ENCODE assay signal across 24 cellular contexts in genomic region chr1:4132525-4133308, GRCh38.
DNase-seq lines count a peak whose midpoint lies in the region; ATAC-seq and TF ChIP-seq lines count a peak whose summit lies in the region.
"Had no signal": no experiment of that assay in that cellular context is flagged by ENCODE, and none has a peak within 500 bp of the region (broad histone marks: within the 10 kb centered on the region; RNA-seq: fewer than 3 reads in every experiment).

No MANE protein-coding gene starts in this region.

- peak overlapping the region; percentile 13 for H2BK120ac ChIP-seq in neuronal stem cell (ENCODE audit: low read depth, low read length)

- H2AK5ac ChIP-seq in neuronal stem cell (ENCODE audit: low read depth, low read length) = peak overlapping the region; percentile 72

- peak overlapping the region; percentile 66 for H2AFZ ChIP-seq in neuronal stem cell (ENCODE audit: low read length)
- H2AFZ ChIP-seq: GM23248 had no signal

- WGBS in neuronal stem cell (ENCODE audit: extremely low coverage in 2 of 2, insufficient read length in 2 of 2, insufficient replicate concordance in 1 of 2), 2 donors = no CpG with 5 or more reads among the region's 47 CpGs
- 71 to 80% methylated on average over 37 to 45 of the region's 47 CpGs for WGBS in body of pancreas, 2 donors

- peaks cover 0 to 6% of the 10 kb centered on the region in 2 donors for H3K4me1 ChIP-seq in neuronal stem cell (ENCODE audit: control insufficient read depth in 2 of 2, insufficient read depth in 1 of 2, low read depth in 1 of 2, low read length in 2 of 2)
- no peaks in the 10 kb centered on the region for H3K4me1 ChIP-seq in body of pancreas
- no peaks in the 10 kb centered on the region for H3K4me1 ChIP-seq in left ventricle myocardium inferior
- H3K4me1 ChIP-seq: SJCRH30 had no signal

- H3K9me3 ChIP-seq in neuronal stem cell (replicated peaks in 1 of 2; ENCODE audit: control insufficient read depth in 2 of 2, insufficient read depth in 1 of 2, low read depth in 1 of 2, low read length in 2 of 2) = peaks cover 0 to 3% of the 10 kb centered on the region in 2 donors
- no peaks in the 10 kb centered on the region for H3K9me3 ChIP-seq in body of pancreas
- no peaks in the 10 kb centered on the region for H3K9me3 ChIP-seq in left ventricle myocardium inferior (replicated peaks)
- H3K9me3 ChIP-seq: MG63 had no signal

- no peak overlapping the region for H3K4ac ChIP-seq in neuronal stem cell (ENCODE audit: low read length)

- DNase-seq in H7 = peak; percentile 61
- DNase-seq in left kidney (ENCODE audit: low read depth, low spot score) = peak; percentile 61
- no peak for DNase-seq in neuronal stem cell (ENCODE audit: low spot score)
- DNase-seq in type B pancreatic cell (ENCODE audit: extremely low spot score, unreplicated experiment) = no peak
- no peak for DNase-seq in SW480 (ENCODE audit: low spot score)
- DNase-seq in body of pancreas = no peak
- DNase-seq in left ventricle myocardium inferior = no peak
- DNase-seq: Calu3, DMS79 treated with DMSO at 0.1 percent for 48 hours, GM23248, IMR-90, KG1, MG63, NCI-H1105 treated with DMSO at 0.1 percent for 48 hours, NCI-H146, NCI-H2029, NCI-H446, NCI-H524 treated with DMSO at 0.1 percent for 48 hours, NCI-H774, PC-3, SJCRH30 had no signal

- H3K4me3 Mint-ChIP-seq in type B pancreatic cell = peak overlapping the region; percentile 34

- H3K36me3 ChIP-seq in H7 (replicated peaks; ENCODE audit: control insufficient read depth, insufficient read depth, low read length) (no peaks in the 10 kb centered on the region), neuronal stem cell (replicated peaks in 1 of 2; ENCODE audit: control insufficient read depth in 2 of 2, insufficient read depth in 2 of 2, low read length in 2 of 2) (no peaks in the 10 kb centered on the region), body of pancreas (replicated peaks in 1 of 2; ENCODE audit: insufficient read depth in 1 of 2, low read depth in 2 of 2) (no peaks in the 10 kb centered on the region), left ventricle myocardium inferior (no peaks in the 10 kb centered on the region)
- H3K36me3 ChIP-seq: MG63, SJCRH30 had no signal

- H2BK5ac ChIP-seq in neuronal stem cell (ENCODE audit: low read length) = no peak overlapping the region

- no peak overlapping the region for H3K9ac ChIP-seq in neuronal stem cell (ENCODE audit: low read depth, low read length, poor library complexity)
- H3K9ac ChIP-seq: GM23248 had no signal

- no peaks in the 10 kb centered on the region for H3K36me3 Mint-ChIP-seq in type B pancreatic cell

- TF ChIP-seq CTCF in type B pancreatic cell (conservative IDR thresholded peaks at IDR 0.05) (no peak), body of pancreas (IDR thresholded peaks at IDR 0.05) (no peak), left ventricle myocardium inferior (IDR thresholded peaks at IDR 0.05; ENCODE audit: borderline replicate concordance) (no peak)

- H3K4me3 ChIP-seq in H7 (ENCODE audit: insufficient read depth, low read depth, low read length) (peak overlapping the region; percentile 27; the same call in 1 of the 2 replicates), neuronal stem cell (ENCODE audit: low read length in 2 of 2) (no peak overlapping the region), body of pancreas (no peak overlapping the region), left ventricle myocardium inferior (no peak overlapping the region)
- H3K4me3 ChIP-seq: GM23248, MG63, SJCRH30 had no signal

- no peak overlapping the region for H4K8ac ChIP-seq in neuronal stem cell (ENCODE audit: low read depth, low read length)

- H3K9me3 Mint-ChIP-seq in type B pancreatic cell = no peaks in the 10 kb centered on the region

- no peak overlapping the region for H3K27ac ChIP-seq in neuronal stem cell (replicated peaks; ENCODE audit: low read length)
- no peak overlapping the region for H3K27ac ChIP-seq in body of pancreas
- H3K27ac ChIP-seq in left ventricle myocardium inferior (replicated peaks) = no peak overlapping the region
- H3K27ac ChIP-seq: GM23248, SJCRH30 had no signal

- no peak overlapping the region for H4K91ac ChIP-seq in neuronal stem cell (ENCODE audit: low read depth, low read length, poor library complexity)

- H3K79me1 ChIP-seq in neuronal stem cell (ENCODE audit: low read depth, low read length) = no peaks in the 10 kb centered on the region

- no peak overlapping the region for H3K4me2 ChIP-seq in neuronal stem cell (ENCODE audit: insufficient read depth, low read length, poor library complexity, severe bottlenecking)

- no peak overlapping the region for H3K23ac ChIP-seq in neuronal stem cell (ENCODE audit: low read depth, low read length, poor library complexity)

- peaks cover 1% of the 10 kb centered on the region for H3K4me1 Mint-ChIP-seq in type B pancreatic cell (ENCODE audit: unreplicated experiment)

- intact Hi-C loops in body of pancreas (cut with DNase I) = no loop called here
- intact Hi-C loops in left ventricle myocardium inferior (cut with micrococcal nuclease) = no loop called here

- H3K27me3 ChIP-seq in H7 (ENCODE audit: control insufficient read depth, insufficient read depth, low read length) (no peaks in the 10 kb centered on the region; the same call in 1 of the 2 replicates), neuronal stem cell (ENCODE audit: control insufficient read depth in 3 of 3, insufficient read depth in 3 of 3, low read depth in 1 of 3, low read length in 3 of 3) (peaks cover 0 to 12% (median 0%) of the 10 kb centered on the region in 3 experiments), body of pancreas (no peaks in the 10 kb centered on the region), left ventricle myocardium inferior (ENCODE audit: low read depth) (peaks cover 70% of the 10 kb centered on the region)
- H3K27me3 ChIP-seq: MG63 had no signal

- H3K27ac Mint-ChIP-seq in type B pancreatic cell = peak overlapping the region; percentile 36

- peak overlapping the region; percentile 43 for H2BK12ac ChIP-seq in neuronal stem cell (ENCODE audit: low read length)

- ATAC-seq in body of pancreas (no peak), HG03045 (IDR thresholded peaks at IDR 0.05; ENCODE audit: unreplicated experiment) (no peak)
- ATAC-seq: HCT116, PC-3, Right ventricle myocardium inferior had no signal

- H3K18ac ChIP-seq in neuronal stem cell (ENCODE audit: low read length) = peak overlapping the region; percentile 79

- H3K27me3 Mint-ChIP-seq in type B pancreatic cell = peaks cover 6% of the 10 kb centered on the region

- TF ChIP-seq POLR2A in body of pancreas (IDR thresholded peaks at IDR 0.05) = no peak

- H2BK15ac ChIP-seq in neuronal stem cell (ENCODE audit: low read length) = peak overlapping the region; percentile 61

- no peak overlapping the region for H3K14ac ChIP-seq in neuronal stem cell (ENCODE audit: low read length)

Comparison
In these comparisons a context has a peak if more than half of its experiments do, and no peak if none do; other contexts are left out.
1. DNase-seq: peak in H7 (single experiment) and left kidney (single experiment); none in neuronal stem cell (single experiment), type B pancreatic cell (single experiment), SW480 (single experiment), body of pancreas (0 of 4) and left ventricle myocardium inferior (single experiment).